Comparison of ENCODE assay signal across 2 cellular contexts in genomic region chr3:138148503-138148902, GRCh38.
TF ChIP-seq lines count a peak whose summit lies in the region.

No MANE protein-coding gene starts in this region.

TF ChIP-seq in SK-N-SH, 30 proteins besides CTCF, POLR2A, EP300 and RAD21:
- TF ChIP-seq RCOR1 (IDR thresholded peaks at IDR 0.05; ENCODE audit: low read length) (no peak), TEAD4 (IDR thresholded peaks at IDR 0.05; ENCODE audit: borderline replicate concordance, insufficient read depth) (no peak), SMC3 (IDR thresholded peaks at IDR 0.05; ENCODE audit: low read depth, low read length) (0 out of 2 replicates have a peak, but pooled peaks have one; percentile 10), RXRA (IDR thresholded peaks at IDR 0.05; ENCODE audit: borderline replicate concordance, low read depth) (no peak), JUND (IDR thresholded peaks at IDR 0.05) (no peak), USF2 (IDR thresholded peaks at IDR 0.05; ENCODE audit: borderline replicate concordance, low read depth, low read length) (no peak), FOXM1 (IDR thresholded peaks at IDR 0.05; ENCODE audit: low read depth) (no peak), ELF1 (IDR thresholded peaks at IDR 0.05) (no peak)

TF ChIP-seq in HepG2, 621 proteins besides CTCF, POLR2A, EP300 and RAD21:
- no peak for TF ChIP-seq ZBTB7A (CRISPR knock-in tag; IDR thresholded peaks at IDR 0.05)
- TF ChIP-seq NR0B2 (CRISPR knock-in tag; IDR thresholded peaks at IDR 0.05) = no peak
- no peak for TF ChIP-seq ZBTB4 (CRISPR knock-in tag; IDR thresholded peaks at IDR 0.05; ENCODE audit: borderline replicate concordance)
- no peak for TF ChIP-seq MED1 (CRISPR knock-in tag; IDR thresholded peaks at IDR 0.05)
- no peak for TF ChIP-seq ZNF800 (CRISPR knock-in tag; IDR thresholded peaks at IDR 0.05)
- no peak for TF ChIP-seq WIZ (CRISPR knock-in tag; IDR thresholded peaks at IDR 0.05)
- no peak for TF ChIP-seq ZNF382 (CRISPR knock-in tag; IDR thresholded peaks at IDR 0.05; ENCODE audit: borderline replicate concordance)
- TF ChIP-seq PTBP1 (IDR thresholded peaks at IDR 0.05; ENCODE audit: low read depth, low read length, poor library complexity, severe bottlenecking) = no peak
- no peak for TF ChIP-seq CEBPG (CRISPR knock-in tag; IDR thresholded peaks at IDR 0.05)
- TF ChIP-seq ZNF616 (CRISPR knock-in tag; IDR thresholded peaks at IDR 0.05; ENCODE audit: low read depth) = no peak
- no peak for TF ChIP-seq HNF1A (IDR thresholded peaks at IDR 0.05; ENCODE audit: low read depth)
- no peak for TF ChIP-seq HNF1A (CRISPR knock-in tag; IDR thresholded peaks at IDR 0.05; ENCODE audit: borderline replicate concordance)
- TF ChIP-seq ZNF883 (CRISPR knock-in tag; IDR thresholded peaks at IDR 0.05; ENCODE audit: not compliant biosample characterization) = no peak
- TF ChIP-seq SP5 (CRISPR knock-in tag; IDR thresholded peaks at IDR 0.05; ENCODE audit: borderline replicate concordance, low read depth) = no peak
- TF ChIP-seq AHR (CRISPR knock-in tag; IDR thresholded peaks at IDR 0.05) = no peak
- no peak for TF ChIP-seq ZNF572 (CRISPR knock-in tag; IDR thresholded peaks at IDR 0.05)
